8 cellular contexts compared by ENCODE assay signal in the genomic region with DNA sequence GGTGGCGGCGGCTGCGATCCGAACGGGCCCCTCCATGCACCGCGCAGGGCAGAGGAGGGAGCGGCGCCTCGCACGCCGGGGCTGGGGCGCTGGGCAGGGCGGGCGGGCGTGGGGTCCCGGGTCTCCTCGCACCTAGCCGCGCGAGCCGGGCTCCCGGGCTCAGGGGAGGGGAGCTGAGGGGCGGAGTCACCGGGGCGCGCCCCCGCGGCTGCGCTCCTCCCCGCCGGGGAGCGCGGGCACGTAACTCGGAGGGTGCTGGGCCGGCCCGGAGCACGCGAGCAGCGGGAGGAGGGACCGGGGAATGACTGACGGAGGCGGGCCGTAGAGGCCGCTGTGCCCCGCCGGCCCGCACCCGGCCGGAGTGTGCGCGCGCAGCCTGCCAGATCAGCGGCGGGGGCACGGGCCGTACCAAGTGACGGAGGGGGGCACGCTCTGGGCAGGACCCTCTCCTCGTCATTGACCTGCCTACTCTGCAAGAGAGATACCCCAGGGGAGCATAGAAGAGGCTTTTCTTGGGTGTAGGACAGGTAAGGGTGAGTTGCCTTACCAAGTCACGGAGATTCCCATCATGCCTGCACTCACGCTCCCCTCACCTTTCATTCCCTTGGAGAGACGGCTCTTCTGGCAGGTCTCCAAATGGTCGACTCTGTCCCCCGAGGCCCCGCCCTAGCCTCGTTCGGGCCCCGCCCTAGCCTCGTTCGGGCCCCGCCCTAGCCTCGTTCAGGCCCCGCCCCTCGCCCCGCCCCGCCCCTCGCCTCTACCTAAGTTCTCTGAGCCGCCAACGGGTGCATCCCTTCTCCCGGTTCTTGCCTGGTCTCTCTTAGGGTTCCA. TPM values are rescaled to one million over a fixed set of nuclear protein-coding genes. Genes with fewer than 3 reads are reported as not detected.
DNase-seq lines count a peak whose midpoint lies in the region; ATAC-seq, FAIRE-seq and TF ChIP-seq lines count a peak whose summit lies in the region.

A gene with protein sequence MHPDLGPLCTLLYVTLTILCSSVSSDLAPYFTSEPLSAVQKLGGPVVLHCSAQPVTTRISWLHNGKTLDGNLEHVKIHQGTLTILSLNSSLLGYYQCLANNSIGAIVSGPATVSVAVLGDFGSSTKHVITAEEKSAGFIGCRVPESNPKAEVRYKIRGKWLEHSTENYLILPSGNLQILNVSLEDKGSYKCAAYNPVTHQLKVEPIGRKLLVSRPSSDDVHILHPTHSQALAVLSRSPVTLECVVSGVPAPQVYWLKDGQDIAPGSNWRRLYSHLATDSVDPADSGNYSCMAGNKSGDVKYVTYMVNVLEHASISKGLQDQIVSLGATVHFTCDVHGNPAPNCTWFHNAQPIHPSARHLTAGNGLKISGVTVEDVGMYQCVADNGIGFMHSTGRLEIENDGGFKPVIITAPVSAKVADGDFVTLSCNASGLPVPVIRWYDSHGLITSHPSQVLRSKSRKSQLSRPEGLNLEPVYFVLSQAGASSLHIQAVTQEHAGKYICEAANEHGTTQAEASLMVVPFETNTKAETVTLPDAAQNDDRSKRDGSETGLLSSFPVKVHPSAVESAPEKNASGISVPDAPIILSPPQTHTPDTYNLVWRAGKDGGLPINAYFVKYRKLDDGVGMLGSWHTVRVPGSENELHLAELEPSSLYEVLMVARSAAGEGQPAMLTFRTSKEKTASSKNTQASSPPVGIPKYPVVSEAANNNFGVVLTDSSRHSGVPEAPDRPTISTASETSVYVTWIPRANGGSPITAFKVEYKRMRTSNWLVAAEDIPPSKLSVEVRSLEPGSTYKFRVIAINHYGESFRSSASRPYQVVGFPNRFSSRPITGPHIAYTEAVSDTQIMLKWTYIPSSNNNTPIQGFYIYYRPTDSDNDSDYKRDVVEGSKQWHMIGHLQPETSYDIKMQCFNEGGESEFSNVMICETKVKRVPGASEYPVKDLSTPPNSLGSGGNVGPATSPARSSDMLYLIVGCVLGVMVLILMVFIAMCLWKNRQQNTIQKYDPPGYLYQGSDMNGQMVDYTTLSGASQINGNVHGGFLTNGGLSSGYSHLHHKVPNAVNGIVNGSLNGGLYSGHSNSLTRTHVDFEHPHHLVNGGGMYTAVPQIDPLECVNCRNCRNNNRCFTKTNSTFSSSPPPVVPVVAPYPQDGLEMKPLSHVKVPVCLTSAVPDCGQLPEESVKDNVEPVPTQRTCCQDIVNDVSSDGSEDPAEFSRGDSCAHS (N-terminal part only) (minus strand): TSS at position 188 of the 831 bp plus-strand sequence. CDS start 39,390 bp downstream, outside the sequence.

- DNase-seq in NCI-H187 treated with DMSO at 0.1 percent for 48 hours (lab: John Stamatoyannopoulos, UW) = peak; percentile 56
- DNase-seq in T-helper 2 cell = peak; percentile 81 to 97 (median 88)
- peak; percentile 43 to 93 for DNase-seq in ascending aorta (ENCODE audit: low spot score in 2 of 2)
- DNase-seq in right cardiac atrium = peak; percentile 94 to 97 (median 97)
- DNase-seq in putamen (ENCODE audit: low spot score) = peak; percentile 89
- peak; percentile 98 for DNase-seq in urothelium cell line (ENCODE audit: low spot score)

- H3K27me3 ChIP-seq in ascending aorta (no peaks in the 10 kb centered on the region), right cardiac atrium (ENCODE audit: control insufficient read depth, insufficient read depth) (no peaks in the 10 kb centered on the region)

- peaks cover 0 to 8% of the 10 kb centered on the region in 2 donors for H3K4me1 ChIP-seq in ascending aorta
- no peaks in the 10 kb centered on the region for H3K4me1 ChIP-seq in right cardiac atrium (ENCODE audit: control insufficient read depth, insufficient read depth, low read length)

- H3K4me3 ChIP-seq in ascending aorta = peak within 1 kb of the TSS; percentile 78 to 89
- peak within 1 kb of the TSS; percentile 83 for H3K4me3 ChIP-seq in right cardiac atrium (ENCODE audit: low read length)

- peak; percentile 86 for FAIRE-seq in urothelium cell line (lab: Jason Lieb, UNC)

- peak in 1 of 3 experiments; percentile 12 for TF ChIP-seq CTCF in ascending aorta (IDR thresholded peaks at IDR 0.05)

- ATAC-seq in GM18505 (IDR thresholded peaks at IDR 0.05; ENCODE audit: unreplicated experiment) (peak; percentile 96), HG02973 (IDR thresholded peaks at IDR 0.05; ENCODE audit: unreplicated experiment) (peak; percentile 97), right cardiac atrium (peak; percentile 99)

- under 1% methylated on average over 82 of the region's 82 CpGs for WGBS in right cardiac atrium

- H3K36me3 ChIP-seq in ascending aorta = no peaks in the 10 kb centered on the region

- H3K9me3 ChIP-seq in ascending aorta = no peaks in the 10 kb centered on the region
- H3K9me3 ChIP-seq in right cardiac atrium (ENCODE audit: control insufficient read depth, low read length) = no peaks in the 10 kb centered on the region

- H3K27ac ChIP-seq in ascending aorta = peak within 1 kb of the TSS; percentile 64 to 68
- peak within 1 kb of the TSS; percentile 65 for H3K27ac ChIP-seq in right cardiac atrium (ENCODE audit: low read length)

- TF ChIP-seq POLR2A in GM18505 (IDR thresholded peaks at IDR 0.05; ENCODE audit: borderline replicate concordance, extremely low read depth, insufficient read depth, insufficient read length) = no peak

- intact Hi-C loops in ascending aorta (cut with DNase I) = loop anchor here (1.0 to 5.0 kb wide), 7 partner anchors 50 to 496 kb away; a partner anchor contains a TSS
- intact Hi-C loops in right cardiac atrium (cut with DNase I) = no loop called here

RNA-seq across cellular contexts. Expression of the gene that starts here (rescaled TPM):
- total RNA-seq in ascending aorta = 33.0 TPM
- 10 to 100 TPM; 18.4 to 32.2 (median 23.5) TPM for total RNA-seq in right cardiac atrium
- 4.4 TPM for polyA plus RNA-seq in right cardiac atrium

Comparison
In these comparisons a context has a peak if more than half of its experiments do, and no peak if none do; other contexts are left out.
1. Peak in every context shown above with its lines: DNase-seq, ATAC-seq, H3K4me3 ChIP-seq and H3K27ac ChIP-seq.